Comparison of ENCODE assay signal across 11 cellular contexts in genomic region chr17:73288534-73289302, GRCh38. TPM values are rescaled to one million over a fixed set of nuclear protein-coding genes. Genes with fewer than 3 reads are reported as not detected.
DNase-seq lines count a peak whose midpoint lies in the region; ATAC-seq and TF ChIP-seq lines count a peak whose summit lies in the region.
"Had no signal": no experiment of that assay in that cellular context is flagged by ENCODE, and none has a peak within 500 bp of the region (broad histone marks: within the 10 kb centered on the region; RNA-seq: fewer than 3 reads in every experiment).

No MANE protein-coding gene starts in this region.

- peak; percentile 49 for ATAC-seq in left lobe of liver
- no peak for ATAC-seq in activated CD8-positive, alpha-beta memory T cell treated with anti-CD3 and anti-CD28 coated beads, Interleukin-2, amount 10 ng/mL, durations not matched to agents 7 days and 5 days
- no peak for ATAC-seq in HG03432 (IDR thresholded peaks at IDR 0.05; ENCODE audit: unreplicated experiment)
- ATAC-seq: activated CD8-positive, alpha-beta T cell treated with anti-CD3 and anti-CD28 coated beads for 36 hours had no signal

- H3K4me3 ChIP-seq in HEK293 (ENCODE audit: low read depth, low read length) (no peak overlapping the region), skeletal muscle satellite cell (ENCODE audit: low read length) (no peak overlapping the region)

- H3K36me3 Mint-ChIP-seq in brain: peaks cover 14% of the 10 kb centered on the region
- H3K36me3 Mint-ChIP-seq in activated CD8-positive, alpha-beta memory T cell treated with anti-CD3 and anti-CD28 coated beads, Interleukin-2, amount 10 ng/mL, durations not matched to agents 7 days and 5 days: no peaks in the 10 kb centered on the region

- H3K27ac Mint-ChIP-seq in brain: peak overlapping the region in 4 of 5 experiments; percentile 70 to 77 (median 75)
- no peak overlapping the region for H3K27ac Mint-ChIP-seq in activated CD8-positive, alpha-beta memory T cell treated with anti-CD3 and anti-CD28 coated beads, Interleukin-2, amount 10 ng/mL, durations not matched to agents 7 days and 5 days
- H3K27ac Mint-ChIP-seq: activated CD8-positive, alpha-beta T cell treated with anti-CD3 and anti-CD28 coated beads for 36 hours had no signal

- peaks cover 0 to 1% (median 0%) of the 10 kb centered on the region in 5 experiments for H3K9me3 Mint-ChIP-seq in brain
- H3K9me3 Mint-ChIP-seq in activated CD8-positive, alpha-beta memory T cell treated with anti-CD3 and anti-CD28 coated beads, Interleukin-2, amount 10 ng/mL, durations not matched to agents 7 days and 5 days (ENCODE audit: low read depth): no peaks in the 10 kb centered on the region
- H3K9me3 Mint-ChIP-seq: activated CD8-positive, alpha-beta T cell treated with anti-CD3 and anti-CD28 coated beads for 36 hours had no signal

- TF ChIP-seq CTCF in HEK293 (tag by site-specific recombination; IDR thresholded peaks at IDR 0.05): no peak
- TF ChIP-seq CTCF in brain (conservative IDR thresholded peaks at IDR 0.05): no peak

- POLR2A ChIA-PET in HEK293 (lab: Yijun Ruan, JAX): interaction anchor here (1.3 kb wide), 1 partner anchor 20 kb away, joined by 4 read pairs; no protein-coding TSS in a partner anchor

- H3K27me3 ChIP-seq in skeletal muscle satellite cell (ENCODE audit: control insufficient read depth, insufficient read depth, low read length): no peaks in the 10 kb centered on the region

- H3K4me1 ChIP-seq in HEK293 (ENCODE audit: control insufficient read depth, insufficient read depth, low read length) (peaks cover 4% of the 10 kb centered on the region), skeletal muscle satellite cell (ENCODE audit: control insufficient read depth, insufficient read depth, low read length) (peaks cover 77% of the 10 kb centered on the region)

- peak overlapping the region in 1 of 5 experiments; percentile 26 for H3K4me3 Mint-ChIP-seq in brain
- no peak overlapping the region for H3K4me3 Mint-ChIP-seq in activated CD8-positive, alpha-beta memory T cell treated with anti-CD3 and anti-CD28 coated beads, Interleukin-2, amount 10 ng/mL, durations not matched to agents 7 days and 5 days
- H3K4me3 Mint-ChIP-seq: activated CD8-positive, alpha-beta T cell treated with anti-CD3 and anti-CD28 coated beads for 36 hours had no signal

- H3K9me3 ChIP-seq in HEK293 (ENCODE audit: control insufficient read depth, insufficient read depth, low read depth, low read length): no peaks in the 10 kb centered on the region
- H3K9me3 ChIP-seq in skeletal muscle satellite cell (replicated peaks; ENCODE audit: low read length): no peaks in the 10 kb centered on the region

- H3K36me3 ChIP-seq in HEK293 (ENCODE audit: control insufficient read depth in 2 of 2, insufficient read depth in 1 of 2, low read length in 2 of 2) (peaks cover 0 to 24% of the 10 kb centered on the region in 2 experiments; a peak in 2 of 3 replicates), skeletal muscle satellite cell (ENCODE audit: insufficient read depth, low read length) (peaks cover 29% of the 10 kb centered on the region)

- peaks cover 92% of the 10 kb centered on the region for H3K4me1 Mint-ChIP-seq in brain
- H3K4me1 Mint-ChIP-seq in activated CD8-positive, alpha-beta memory T cell treated with anti-CD3 and anti-CD28 coated beads, Interleukin-2, amount 10 ng/mL, durations not matched to agents 7 days and 5 days: peaks cover 19% of the 10 kb centered on the region

- no peaks in the 10 kb centered on the region for H3K27me3 Mint-ChIP-seq in brain
- H3K27me3 Mint-ChIP-seq in activated CD8-positive, alpha-beta memory T cell treated with anti-CD3 and anti-CD28 coated beads, Interleukin-2, amount 10 ng/mL, durations not matched to agents 7 days and 5 days: peaks cover 6% of the 10 kb centered on the region

- no peak overlapping the region for H3K27ac ChIP-seq in HEK293 (ENCODE audit: extremely low read depth, low read depth, low read length)

- CTCF ChIA-PET in HEK293 (lab: Yijun Ruan, JAX): interaction anchor here (0.6 to 1.5 kb wide), 3 partner anchors 33 to 634 kb away, joined by 3 to 4 read pairs (median 3); no protein-coding TSS in a partner anchor
- CTCF ChIA-PET in activated CD8-positive, alpha-beta memory T cell treated with anti-CD3 and anti-CD28 coated beads, Interleukin-2, amount 10 ng/mL, durations not matched to agents 7 days and 5 days (lab: Charles Lee): no interaction called here

- DNase-seq in left lobe of liver (ENCODE audit: low spot score): peak; percentile 79
- DNase-seq in amniotic stem cell (lab: John Stamatoyannopoulos, UW): no peak
- DNase-seq in activated CD8-positive, alpha-beta memory T cell treated with anti-CD3 and anti-CD28 coated beads, Interleukin-2, amount 10 ng/mL, durations not matched to agents 7 days and 5 days: no peak
- no peak for DNase-seq in NCI-H1436 treated with DMSO at 0.1 percent for 48 hours (lab: John Stamatoyannopoulos, UW)
- DNase-seq: activated CD8-positive, alpha-beta T cell treated with anti-CD3 and anti-CD28 coated beads for 36 hours; SIG-M5; stimulated activated CD4-positive, alpha-beta T cell treated with anti-CD3 and anti-CD28 coated beads, Interleukin-2, amount 100 ng/mL, for 48 hours had no signal

- H3K4me2 ChIP-seq in skeletal muscle satellite cell (ENCODE audit: low read length): peak overlapping the region; percentile 6

- peak overlapping the region; percentile 20 for H3K9ac ChIP-seq in skeletal muscle satellite cell (ENCODE audit: low read depth, low read length)

TF ChIP-seq in HEK293, 187 proteins besides CTCF, POLR2A, EP300 and RAD21 (continues in another document):
- TF ChIP-seq GLIS1 (tag by site-specific recombination; IDR thresholded peaks at IDR 0.05) (no peak), ZNF76 (tag by site-specific recombination; IDR thresholded peaks at IDR 0.05; ENCODE audit: borderline replicate concordance, low read depth) (no peak), ZFHX2 (tag by site-specific recombination; conservative IDR thresholded peaks at IDR 0.05) (peak; percentile 96), ZNF202 (tag by site-specific recombination; IDR thresholded peaks at IDR 0.05; ENCODE audit: borderline replicate concordance) (no peak), ZNF768 (tag by site-specific recombination; IDR thresholded peaks at IDR 0.05) (no peak), ZNF23 (tag by site-specific recombination; IDR thresholded peaks at IDR 0.05; ENCODE audit: borderline replicate concordance) (no peak), ZBTB48 (tag by site-specific recombination; IDR thresholded peaks at IDR 0.05) (no peak), TRIM28 (IDR thresholded peaks at IDR 0.05; ENCODE audit: borderline replicate concordance, low read length) (no peak), GLIS2 (tag by site-specific recombination; IDR thresholded peaks at IDR 0.05) (peak; percentile 30; the same call in 1 of the 2 replicates), ZNF248 (tag by site-specific recombination; IDR thresholded peaks at IDR 0.05) (no peak), ZNF121 (tag by site-specific recombination; IDR thresholded peaks at IDR 0.05) (0 out of 2 replicates have a peak, but pooled peaks have one; percentile 49), PRDM10 (tag by site-specific recombination; IDR thresholded peaks at IDR 0.05) (no peak)

RNA-seq across cellular contexts. Expression of gene CDC42EP4, which starts 23.1 kb away (rescaled TPM):
- 110 TPM for polyA plus RNA-seq in brain (ENCODE audit: insufficient read depth, low read depth, low replicate concordance)
- 35.5 TPM for total RNA-seq in left lobe of liver
- total RNA-seq in skeletal muscle satellite cell (2012; rRNA removed): 36.2 and 40.2 TPM in 2 replicates
- total RNA-seq in activated CD8-positive, alpha-beta memory T cell treated with anti-CD3 and anti-CD28 coated beads, Interleukin-2, amount 10 ng/mL, durations not matched to agents 7 days and 5 days: 1 to 10 TPM; 1.3 to 1.5 TPM

RNA-seq across cellular contexts. Expression of gene CPSF4L, which starts 27.0 kb away (rescaled TPM):
- not detected for polyA plus RNA-seq in brain (ENCODE audit: insufficient read depth, low read depth, low replicate concordance)
- total RNA-seq in left lobe of liver: 0.13 TPM
- total RNA-seq in skeletal muscle satellite cell (2012; rRNA removed): 0.25 TPM in 1 of 2 replicates, not detected in the other
- total RNA-seq in activated CD8-positive, alpha-beta memory T cell treated with anti-CD3 and anti-CD28 coated beads, Interleukin-2, amount 10 ng/mL, durations not matched to agents 7 days and 5 days: not detected
- total RNA-seq: activated CD8-positive, alpha-beta T cell treated with anti-CD3 and anti-CD28 coated beads for 36 hours had no signal

Comparison
In these comparisons a context has a peak if more than half of its experiments do, and no peak if none do; other contexts are left out.
1. RNA of gene CDC42EP4, which starts 23.1 kb away (total RNA-seq): 35.5 TPM in left lobe of liver (single experiment); 1.3 to 1.5 TPM in activated CD8-positive, alpha-beta memory T cell treated with anti-CD3 and anti-CD28 coated beads, Interleukin-2, amount 10 ng/mL, durations not matched to agents 7 days and 5 days; every median in the first group is over 10 times any median in the second.